ENCODE assay signal across 17 cellular contexts in genomic region chr1:53271446-53272090, GRCh38. TPM values are rescaled to one million over a fixed set of nuclear protein-coding genes. Genes with fewer than 3 reads are reported as not detected.
DNase-seq lines count a peak whose midpoint lies in the region; ATAC-seq, FAIRE-seq and TF ChIP-seq lines count a peak whose summit lies in the region.
"Had no signal": no experiment of that assay in that cellular context is flagged by ENCODE, and none has a peak within 500 bp of the region (broad histone marks: within the 10 kb centered on the region; RNA-seq: fewer than 3 reads in every experiment).

No MANE protein-coding gene starts in this region.

- H3K4me1 Mint-ChIP-seq in activated T-cell treated with anti-CD3 and anti-CD28 coated beads, Interleukin-2, amount 50 U/mL, for 24 hours (ENCODE audit: low read depth), result no peaks in the 10 kb centered on the region
- no peaks in the 10 kb centered on the region for H3K4me1 Mint-ChIP-seq in activated T-cell treated with anti-CD3 and anti-CD28 coated beads, Interleukin-2, amount 50 U/mL, for 4 hours (ENCODE audit: low read depth)
- no peaks in the 10 kb centered on the region for H3K4me1 Mint-ChIP-seq in chondrocyte (ENCODE audit: low read depth)

- no peak overlapping the region for H3K4me3 Mint-ChIP-seq in activated T-cell treated with anti-CD3 and anti-CD28 coated beads, Interleukin-2, amount 50 U/mL, for 24 hours
- H3K4me3 Mint-ChIP-seq in activated T-cell treated with anti-CD3 and anti-CD28 coated beads, Interleukin-2, amount 50 U/mL, for 4 hours, result no peak overlapping the region
- no peak overlapping the region for H3K4me3 Mint-ChIP-seq in chondrocyte (ENCODE audit: unreplicated experiment)
- H3K4me3 Mint-ChIP-seq: CD4-positive, CD25-positive, alpha-beta regulatory T cell had no signal

- peaks cover 93% of the 10 kb centered on the region for H3K36me3 Mint-ChIP-seq in activated T-cell treated with anti-CD3 and anti-CD28 coated beads, Interleukin-2, amount 50 U/mL, for 24 hours (ENCODE audit: low read depth)
- peaks cover 34% of the 10 kb centered on the region for H3K36me3 Mint-ChIP-seq in activated T-cell treated with anti-CD3 and anti-CD28 coated beads, Interleukin-2, amount 50 U/mL, for 4 hours (ENCODE audit: insufficient read depth)
- peaks cover 4% of the 10 kb centered on the region for H3K36me3 Mint-ChIP-seq in chondrocyte (ENCODE audit: low read depth)

- H3K27me3 ChIP-seq in spleen (replicated peaks in 1 of 7), result no peaks in the 10 kb centered on the region
- no peaks in the 10 kb centered on the region for H3K27me3 ChIP-seq in small intestine (ENCODE audit: control insufficient read depth in 2 of 2, insufficient read depth in 2 of 2, low read length in 2 of 2)
- H3K27me3 ChIP-seq: BLaER1 treated with 17β-estradiol and CSF1 and Interleukin-3, amounts not matched to agents 10 nM and 100 nM had no signal

- no peak overlapping the region for H3K27ac Mint-ChIP-seq in activated T-cell treated with anti-CD3 and anti-CD28 coated beads, Interleukin-2, amount 50 U/mL, for 24 hours
- H3K27ac Mint-ChIP-seq in chondrocyte (ENCODE audit: unreplicated experiment), result no peak overlapping the region
- H3K27ac Mint-ChIP-seq: CD4-positive, CD25-positive, alpha-beta regulatory T cell had no signal

- TF ChIP-seq CTCF in chondrocyte (IDR thresholded peaks at IDR 0.05) (no peak), spleen (IDR thresholded peaks at IDR 0.05 in 8 of 11, conservative IDR thresholded peaks at IDR 0.05 in 3 of 11) (no peak)

- H3K36me3 ChIP-seq in spleen, result peaks cover 0 to 63% (median 0%) of the 10 kb centered on the region in 6 donors
- H3K36me3 ChIP-seq in small intestine (ENCODE audit: control insufficient read depth in 2 of 2, insufficient read depth in 2 of 2, low read length in 2 of 2), result no peaks in the 10 kb centered on the region

- 95 to 98% (median 97%) methylated on average over 5 of the region's 5 CpGs for WGBS in spleen, 5 donors
- 97 to 100% (median 97%) methylated on average over 5 of the region's 5 CpGs for WGBS in small intestine, 3 donors

- H3K4me1 ChIP-seq in spleen, result no peaks in the 10 kb centered on the region
- H3K4me1 ChIP-seq in small intestine (ENCODE audit: control insufficient read depth in 2 of 2, insufficient read depth in 1 of 2, low read depth in 1 of 2, low read length in 1 of 2), result no peaks in the 10 kb centered on the region

- H3K9me3 ChIP-seq in spleen (no peaks in the 10 kb centered on the region), small intestine (ENCODE audit: control insufficient read depth, low read depth) (no peaks in the 10 kb centered on the region)
- H3K9me3 ChIP-seq: BLaER1 treated with 17β-estradiol and CSF1 and Interleukin-3, amounts not matched to agents 10 nM and 100 nM had no signal

- H3K27me3 Mint-ChIP-seq in activated T-cell treated with anti-CD3 and anti-CD28 coated beads, Interleukin-2, amount 50 U/mL, for 24 hours, result no peaks in the 10 kb centered on the region
- no peaks in the 10 kb centered on the region for H3K27me3 Mint-ChIP-seq in activated T-cell treated with anti-CD3 and anti-CD28 coated beads, Interleukin-2, amount 50 U/mL, for 4 hours (ENCODE audit: low read depth)
- no peaks in the 10 kb centered on the region for H3K27me3 Mint-ChIP-seq in chondrocyte (ENCODE audit: low read depth)
- H3K27me3 Mint-ChIP-seq: CD4-positive, CD25-positive, alpha-beta regulatory T cell had no signal

- peak; percentile 18 for DNase-seq in activated T-cell treated with anti-CD3 and anti-CD28 coated beads, Interleukin-2, amount 50 U/mL, for 24 hours
- DNase-seq in activated T-cell treated with anti-CD3 and anti-CD28 coated beads, Interleukin-2, amount 50 U/mL, for 4 hours, result no peak
- DNase-seq in left ventricle myocardium superior (no peak), left cardiac atrium (no peak), chondrocyte (ENCODE audit: low spot score) (peak; percentile 21), spleen (peak; percentile 51), SW480 (ENCODE audit: low spot score) (no peak), small intestine (no peak)
- DNase-seq: 8988T; ACHN; CD4-positive, CD25-positive, alpha-beta regulatory T cell; DMS53; GF-D8 had no signal

- intact Hi-C loops in left ventricle myocardium superior (cut with micrococcal nuclease) (no loop called here), left cardiac atrium (cut with DNase I) (loop anchor here in 1 of 2 donors (10.0 kb wide), 1 partner anchor 483 kb away; no protein-coding TSS in a partner anchor), spleen (cut with DNase I; ENCODE audit: low total_unique reads) (no loop called here)

- H3K27ac ChIP-seq in spleen (no peak overlapping the region), small intestine (ENCODE audit: low read depth in 1 of 2, low read length in 1 of 2) (no peak overlapping the region)
- H3K27ac ChIP-seq: BLaER1 treated with 17β-estradiol and CSF1 and Interleukin-3, amounts not matched to agents 10 nM and 100 nM had no signal

- ATAC-seq in activated T-cell treated with anti-CD3 and anti-CD28 coated beads, Interleukin-2, amount 50 U/mL, for 4 hours, result no peak
- ATAC-seq in left ventricle myocardium superior (peak; percentile 31), left cardiac atrium (no peak)
- ATAC-seq: HCT116 had no signal

- no peak for TF ChIP-seq POLR2A in spleen (IDR thresholded peaks at IDR 0.05)

- H3K4me3 ChIP-seq in spleen, result no peak overlapping the region
- H3K4me3 ChIP-seq in small intestine (ENCODE audit: low read depth in 1 of 2, low read length in 2 of 2), result no peak overlapping the region
- H3K4me3 ChIP-seq: BLaER1 treated with 17β-estradiol and CSF1 and Interleukin-3, amounts not matched to agents 10 nM and 100 nM had no signal

- no peak for FAIRE-seq in small intestine (lab: Jason Lieb, UNC)
- FAIRE-seq: H54, HTR-8/SVneo had no signal

- no peaks in the 10 kb centered on the region for H3K9me3 Mint-ChIP-seq in activated T-cell treated with anti-CD3 and anti-CD28 coated beads, Interleukin-2, amount 50 U/mL, for 24 hours
- H3K9me3 Mint-ChIP-seq in activated T-cell treated with anti-CD3 and anti-CD28 coated beads, Interleukin-2, amount 50 U/mL, for 4 hours, result no peaks in the 10 kb centered on the region
- no peaks in the 10 kb centered on the region for H3K9me3 Mint-ChIP-seq in chondrocyte (ENCODE audit: low read depth)

RNA-seq across cellular contexts. Expression of gene MAGOH, which starts 33.2 kb away (rescaled TPM):
- 100 to 1,000 TPM; 147 to 157 (median 157) TPM for total RNA-seq in activated T-cell treated with anti-CD3 and anti-CD28 coated beads, Interleukin-2, amount 50 U/mL, for 4 hours
- total RNA-seq in left ventricle myocardium superior (25.0 TPM), left cardiac atrium (10 to 100 TPM; 26.1 to 26.4 TPM), chondrocyte (27.2 to 32.6 TPM (median 29.0 TPM) in 3 replicates), spleen (10 to 100 TPM; 26.5 to 39.7 (median 34.1) TPM)
- polyA plus RNA-seq in spleen (100 to 1,000 TPM in 2 of 3 donors, 10 to 100 TPM in 1; 83.9 to 105 (median 104) TPM), small intestine (100 to 1,000 TPM in 1 of 3 donors, 10 to 100 TPM in 2; 72.7 to 116 (median 97.7) TPM)

RNA-seq across cellular contexts. Expression of gene CZIB, which starts 51.1 kb away (rescaled TPM):
- total RNA-seq in activated T-cell treated with anti-CD3 and anti-CD28 coated beads, Interleukin-2, amount 50 U/mL, for 4 hours, result 10 to 100 TPM; 42.8 to 47.2 (median 46.2) TPM
- total RNA-seq in left ventricle myocardium superior, result 56.4 TPM
- 10 to 100 TPM; 42.4 to 53.7 TPM for total RNA-seq in left cardiac atrium
- 39.7 to 49.3 TPM (median 41.6 TPM) in 3 replicates for total RNA-seq in chondrocyte
- 10 to 100 TPM; 35.3 to 49.9 (median 45.2) TPM for total RNA-seq in spleen
- 10 to 100 TPM; 63.7 to 71.8 (median 71.7) TPM for polyA plus RNA-seq in spleen
- 10 to 100 TPM; 40.0 to 53.9 (median 45.4) TPM for polyA plus RNA-seq in small intestine

RNA-seq across cellular contexts. Expression of gene LRP8, which starts 56.3 kb away (rescaled TPM):
- total RNA-seq in activated T-cell treated with anti-CD3 and anti-CD28 coated beads, Interleukin-2, amount 50 U/mL, for 4 hours, result 10 to 100 TPM; 53.1 to 58.0 (median 54.6) TPM
- total RNA-seq in left ventricle myocardium superior (1.3 TPM), left cardiac atrium (1 to 10 TPM; 1.7 to 4.1 TPM), chondrocyte (7.1 to 14.5 TPM (median 8.3 TPM) in 3 replicates), spleen (10 to 100 TPM in 1 of 7 donors, 1 to 10 TPM in 6; 4.0 to 14.4 (median 8.0) TPM)
- polyA plus RNA-seq in spleen (1 to 10 TPM; 1.7 to 2.4 (median 2.0) TPM), small intestine (1 to 10 TPM in 1 of 3 donors, under 1 TPM in 1, not detected in 1; 0.27 to 4.5 TPM)

Comparison
In these comparisons a context has a peak if more than half of its experiments do, and no peak if none do; other contexts are left out.
1. DNase-seq: peak in activated T-cell treated with anti-CD3 and anti-CD28 coated beads, Interleukin-2, amount 50 U/mL, for 24 hours (single experiment), chondrocyte (single experiment) and spleen (single experiment); none in activated T-cell treated with anti-CD3 and anti-CD28 coated beads, Interleukin-2, amount 50 U/mL, for 4 hours (single experiment), left ventricle myocardium superior (single experiment), left cardiac atrium (single experiment), SW480 (single experiment) and small intestine (single experiment).